ENCODE assay signal across 1 cellular context in genomic region chr17:4073983-4074830, GRCh38.
A peak's percentile ranks its signal among the peaks of the same experiment; 100 is the strongest.
TF ChIP-seq lines count a peak whose summit lies in the region.

No MANE protein-coding gene starts in this region.

TF ChIP-seq in GM12878, 131 proteins besides CTCF, POLR2A, EP300 and RAD21 (continued from another document):
- TF ChIP-seq CUX1 (IDR thresholded peaks at IDR 0.05; ENCODE audit: insufficient replicate concordance, low read depth, low read length) (peak; percentile 57), SREBF1 (IDR thresholded peaks at IDR 0.05; ENCODE audit: low read length) (no peak), MXI1 (IDR thresholded peaks at IDR 0.05; ENCODE audit: low read depth, low read length) (peak; percentile 91), NFXL1 (IDR thresholded peaks at IDR 0.05; ENCODE audit: borderline replicate concordance) (no peak), BCL11A (IDR thresholded peaks at IDR 0.05; ENCODE audit: low read depth, low read length) (peak; percentile 95), CBX5 (IDR thresholded peaks at IDR 0.05; ENCODE audit: low read depth) (0 out of 2 replicates have a peak, but pooled peaks have one; percentile 21), RB1 (IDR thresholded peaks at IDR 0.05; ENCODE audit: borderline replicate concordance) (no peak; the same call in 1 of the 2 replicates), FOXK2 (IDR thresholded peaks at IDR 0.05) (no peak), NRF1 (conservative IDR thresholded peaks at IDR 0.05; ENCODE audit: low read depth, low read length) (no peak), NBN (IDR thresholded peaks at IDR 0.05) (peak; percentile 85), CHD4 (IDR thresholded peaks at IDR 0.05) (no peak), BCLAF1 (IDR thresholded peaks at IDR 0.05) (no peak)
TF ChIP-seq in GM12878: peak in this region for 61.
